1 cellular context compared by ENCODE assay signal in the genomic region with DNA sequence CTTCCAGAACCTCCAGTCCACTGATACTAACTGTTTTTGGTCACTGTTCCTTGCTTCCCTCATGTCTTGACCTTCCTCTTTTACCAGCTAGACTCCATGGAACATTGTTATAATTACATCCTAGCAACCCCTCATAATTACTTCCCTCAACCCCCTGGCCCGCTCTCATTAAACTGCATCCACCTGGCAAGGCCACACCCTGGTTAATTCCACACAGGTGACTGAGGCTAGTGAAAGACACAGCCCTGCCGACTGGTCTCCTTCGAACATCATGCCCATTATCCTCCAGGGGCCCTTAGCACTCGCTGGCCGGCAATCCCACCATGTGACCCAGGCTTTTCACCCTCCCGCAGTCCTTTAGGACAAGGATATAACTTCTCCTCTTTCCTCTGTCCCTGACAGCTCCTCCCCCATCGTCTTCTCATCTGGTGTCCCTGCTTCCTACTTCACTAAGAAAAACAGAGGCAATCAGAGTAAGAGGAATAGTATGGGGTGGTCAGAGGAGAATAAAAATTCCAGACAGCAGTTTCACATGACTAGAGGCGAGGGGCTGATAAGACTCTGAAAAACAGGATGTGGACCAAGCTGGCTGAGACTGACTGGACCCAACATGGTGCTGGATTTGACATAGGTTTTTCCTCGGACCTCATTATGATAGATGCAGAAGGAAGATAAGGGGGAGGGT.
TF ChIP-seq lines count a peak whose summit lies in the region.

No MANE protein-coding gene starts in this region.

TF ChIP-seq in H1, 55 proteins besides CTCF, POLR2A, EP300 and RAD21:
- TF ChIP-seq SP4 (IDR thresholded peaks at IDR 0.05; ENCODE audit: low read length) (no peak), BCL11A (IDR thresholded peaks at IDR 0.05; ENCODE audit: low read depth in 2 of 2, low read length in 2 of 2) (no peak), BRCA1 (IDR thresholded peaks at IDR 0.05; ENCODE audit: low read depth, low read length) (no peak)
